2 cellular contexts compared by ENCODE assay signal in the genomic region with DNA sequence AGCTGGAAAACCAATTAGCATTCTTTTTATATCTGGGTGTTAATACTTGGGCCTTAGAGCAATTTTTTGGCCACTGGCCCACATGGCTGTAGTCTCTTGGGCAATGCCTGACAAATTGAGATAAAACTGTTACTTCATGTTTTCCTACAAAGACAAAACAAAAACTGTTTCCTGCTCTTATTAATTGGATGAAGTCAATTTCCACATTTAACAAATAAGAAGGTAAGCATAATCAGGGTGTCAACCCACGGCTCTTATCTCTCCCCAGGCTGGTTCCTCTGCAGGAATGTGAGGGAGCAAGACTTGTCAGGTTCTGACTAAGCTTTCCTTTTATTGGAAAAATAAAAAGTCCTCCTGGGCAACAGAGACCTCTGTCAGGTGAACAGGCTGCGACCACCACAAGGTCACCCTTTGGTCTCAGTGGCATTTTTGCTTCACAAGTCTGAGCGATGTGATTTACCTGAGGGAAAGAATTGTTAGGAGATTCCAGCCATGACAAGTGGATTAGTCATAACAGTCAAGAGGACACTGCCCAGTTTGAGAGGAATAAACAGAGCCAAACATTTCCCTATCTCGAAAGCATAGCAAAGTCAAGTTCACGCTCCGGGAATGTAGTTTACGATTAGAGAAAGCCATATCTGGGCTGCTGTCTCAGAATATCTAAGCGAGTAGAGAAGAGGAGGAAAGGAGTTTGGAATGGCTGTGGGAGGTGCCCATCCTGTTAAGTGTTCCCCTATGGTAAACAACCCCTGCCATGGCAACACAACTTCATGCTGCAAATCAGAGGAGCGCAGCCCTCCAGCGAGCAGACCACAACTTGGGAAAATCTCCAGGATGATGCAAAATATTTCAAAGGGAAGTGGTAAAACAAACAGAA.
TF ChIP-seq lines count a peak whose summit lies in the region.

No MANE protein-coding gene starts in this region.

TF ChIP-seq in HCT116, 20 proteins besides CTCF, POLR2A, EP300 and RAD21 (continued from another document):
- TF ChIP-seq CBX3 (IDR thresholded peaks at IDR 0.05; ENCODE audit: low read depth) (peak; percentile 98), CEBPB (IDR thresholded peaks at IDR 0.05; ENCODE audit: low read depth) (peak; percentile 56), ZFX (IDR thresholded peaks at IDR 0.05) (no peak), POLR2AphosphoS5 (IDR thresholded peaks at IDR 0.05; ENCODE audit: low read depth, low read length) (peak; percentile 39; the same call in 1 of the 2 replicates), EZH2phosphoT487 (IDR thresholded peaks at IDR 0.05; ENCODE audit: borderline replicate concordance) (no peak), FOSL1 (IDR thresholded peaks at IDR 0.05; ENCODE audit: low read depth) (peak; percentile 96), EGR1 (IDR thresholded peaks at IDR 0.05; ENCODE audit: low read depth) (no peak; the same call in 1 of the 2 replicates), ELF1 (IDR thresholded peaks at IDR 0.05; ENCODE audit: borderline replicate concordance, low read depth) (no peak), SRF (IDR thresholded peaks at IDR 0.05; ENCODE audit: low read depth) (peak; percentile 75), ZNF274 (IDR thresholded peaks at IDR 0.05; ENCODE audit: low read depth, low read length) (no peak), TCF7L2 (IDR thresholded peaks at IDR 0.05; ENCODE audit: borderline replicate concordance, extremely low read depth, insufficient read depth, insufficient read length) (peak; percentile 46), JUND (IDR thresholded peaks at IDR 0.05) (peak; percentile 94)
- TF ChIP-seq, protein P1, sequence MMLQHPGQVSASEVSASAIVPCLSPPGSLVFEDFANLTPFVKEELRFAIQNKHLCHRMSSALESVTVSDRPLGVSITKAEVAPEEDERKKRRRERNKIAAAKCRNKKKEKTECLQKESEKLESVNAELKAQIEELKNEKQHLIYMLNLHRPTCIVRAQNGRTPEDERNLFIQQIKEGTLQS (IDR thresholded peaks at IDR 0.05) = peak; percentile 50; the same call in 1 of the 2 replicates
- TF ChIP-seq, protein P2, sequence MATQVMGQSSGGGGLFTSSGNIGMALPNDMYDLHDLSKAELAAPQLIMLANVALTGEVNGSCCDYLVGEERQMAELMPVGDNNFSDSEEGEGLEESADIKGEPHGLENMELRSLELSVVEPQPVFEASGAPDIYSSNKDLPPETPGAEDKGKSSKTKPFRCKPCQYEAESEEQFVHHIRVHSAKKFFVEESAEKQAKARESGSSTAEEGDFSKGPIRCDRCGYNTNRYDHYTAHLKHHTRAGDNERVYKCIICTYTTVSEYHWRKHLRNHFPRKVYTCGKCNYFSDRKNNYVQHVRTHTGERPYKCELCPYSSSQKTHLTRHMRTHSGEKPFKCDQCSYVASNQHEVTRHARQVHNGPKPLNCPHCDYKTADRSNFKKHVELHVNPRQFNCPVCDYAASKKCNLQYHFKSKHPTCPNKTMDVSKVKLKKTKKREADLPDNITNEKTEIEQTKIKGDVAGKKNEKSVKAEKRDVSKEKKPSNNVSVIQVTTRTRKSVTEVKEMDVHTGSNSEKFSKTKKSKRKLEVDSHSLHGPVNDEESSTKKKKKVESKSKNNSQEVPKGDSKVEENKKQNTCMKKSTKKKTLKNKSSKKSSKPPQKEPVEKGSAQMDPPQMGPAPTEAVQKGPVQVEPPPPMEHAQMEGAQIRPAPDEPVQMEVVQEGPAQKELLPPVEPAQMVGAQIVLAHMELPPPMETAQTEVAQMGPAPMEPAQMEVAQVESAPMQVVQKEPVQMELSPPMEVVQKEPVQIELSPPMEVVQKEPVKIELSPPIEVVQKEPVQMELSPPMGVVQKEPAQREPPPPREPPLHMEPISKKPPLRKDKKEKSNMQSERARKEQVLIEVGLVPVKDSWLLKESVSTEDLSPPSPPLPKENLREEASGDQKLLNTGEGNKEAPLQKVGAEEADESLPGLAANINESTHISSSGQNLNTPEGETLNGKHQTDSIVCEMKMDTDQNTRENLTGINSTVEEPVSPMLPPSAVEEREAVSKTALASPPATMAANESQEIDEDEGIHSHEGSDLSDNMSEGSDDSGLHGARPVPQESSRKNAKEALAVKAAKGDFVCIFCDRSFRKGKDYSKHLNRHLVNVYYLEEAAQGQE (IDR thresholded peaks at IDR 0.05; ENCODE audit: low read depth) = no peak
- TF ChIP-seq, protein P3, sequence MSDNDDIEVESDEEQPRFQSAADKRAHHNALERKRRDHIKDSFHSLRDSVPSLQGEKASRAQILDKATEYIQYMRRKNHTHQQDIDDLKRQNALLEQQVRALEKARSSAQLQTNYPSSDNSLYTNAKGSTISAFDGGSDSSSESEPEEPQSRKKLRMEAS (IDR thresholded peaks at IDR 0.05) = peak; percentile 52; the same call in 1 of the 2 replicates
- TF ChIP-seq, protein P4, sequence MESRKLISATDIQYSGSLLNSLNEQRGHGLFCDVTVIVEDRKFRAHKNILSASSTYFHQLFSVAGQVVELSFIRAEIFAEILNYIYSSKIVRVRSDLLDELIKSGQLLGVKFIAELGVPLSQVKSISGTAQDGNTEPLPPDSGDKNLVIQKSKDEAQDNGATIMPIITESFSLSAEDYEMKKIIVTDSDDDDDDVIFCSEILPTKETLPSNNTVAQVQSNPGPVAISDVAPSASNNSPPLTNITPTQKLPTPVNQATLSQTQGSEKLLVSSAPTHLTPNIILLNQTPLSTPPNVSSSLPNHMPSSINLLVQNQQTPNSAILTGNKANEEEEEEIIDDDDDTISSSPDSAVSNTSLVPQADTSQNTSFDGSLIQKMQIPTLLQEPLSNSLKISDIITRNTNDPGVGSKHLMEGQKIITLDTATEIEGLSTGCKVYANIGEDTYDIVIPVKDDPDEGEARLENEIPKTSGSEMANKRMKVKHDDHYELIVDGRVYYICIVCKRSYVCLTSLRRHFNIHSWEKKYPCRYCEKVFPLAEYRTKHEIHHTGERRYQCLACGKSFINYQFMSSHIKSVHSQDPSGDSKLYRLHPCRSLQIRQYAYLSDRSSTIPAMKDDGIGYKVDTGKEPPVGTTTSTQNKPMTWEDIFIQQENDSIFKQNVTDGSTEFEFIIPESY (IDR thresholded peaks at IDR 0.05; ENCODE audit: extremely low read depth, insufficient replicate concordance, low read length) = no peak

TF ChIP-seq in WTC11, 78 proteins besides CTCF, POLR2A, EP300 and RAD21 (continued from another document):
- TF ChIP-seq GTF2I (CRISPR knock-in tag; conservative IDR thresholded peaks at IDR 0.05) = no peak
- TF ChIP-seq, protein P5, sequence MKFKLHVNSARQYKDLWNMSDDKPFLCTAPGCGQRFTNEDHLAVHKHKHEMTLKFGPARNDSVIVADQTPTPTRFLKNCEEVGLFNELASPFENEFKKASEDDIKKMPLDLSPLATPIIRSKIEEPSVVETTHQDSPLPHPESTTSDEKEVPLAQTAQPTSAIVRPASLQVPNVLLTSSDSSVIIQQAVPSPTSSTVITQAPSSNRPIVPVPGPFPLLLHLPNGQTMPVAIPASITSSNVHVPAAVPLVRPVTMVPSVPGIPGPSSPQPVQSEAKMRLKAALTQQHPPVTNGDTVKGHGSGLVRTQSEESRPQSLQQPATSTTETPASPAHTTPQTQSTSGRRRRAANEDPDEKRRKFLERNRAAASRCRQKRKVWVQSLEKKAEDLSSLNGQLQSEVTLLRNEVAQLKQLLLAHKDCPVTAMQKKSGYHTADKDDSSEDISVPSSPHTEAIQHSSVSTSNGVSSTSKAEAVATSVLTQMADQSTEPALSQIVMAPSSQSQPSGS (CRISPR knock-in tag; IDR thresholded peaks at IDR 0.05; ENCODE audit: borderline replicate concordance, low read depth) = no peak
- no peak for TF ChIP-seq SOX15 (CRISPR knock-in tag; IDR thresholded peaks at IDR 0.05)
